ENCODE assay signal across 13 cellular contexts in genomic region chr14:75221797-75222196, GRCh38. TPM values are rescaled to one million over a fixed set of nuclear protein-coding genes. Genes with fewer than 3 reads are reported as not detected.
DNase-seq lines count a peak whose midpoint lies in the region; ATAC-seq and TF ChIP-seq lines count a peak whose summit lies in the region.
"Had no signal": no experiment of that assay in that cellular context is flagged by ENCODE, and none has a peak within 500 bp of the region (broad histone marks: within the 10 kb centered on the region; RNA-seq: fewer than 3 reads in every experiment).

No MANE protein-coding gene starts in this region.

- intact Hi-C loops in tibial artery (cut with DNase I; ENCODE audit: low total_unique reads): no loop called here
- intact Hi-C loops in head of caudate nucleus (cut with DNase I): no loop called here

- 73% methylated on average over 2 of the region's 2 CpGs for WGBS in smooth muscle cell (ENCODE audit: low lambda C conversion rate)

- peak; percentile 5 for ATAC-seq in GM21529 (IDR thresholded peaks at IDR 0.05; ENCODE audit: unreplicated experiment)
- no peak for ATAC-seq in HG02884 (IDR thresholded peaks at IDR 0.05; ENCODE audit: unreplicated experiment)
- ATAC-seq: activated CD8-positive, alpha-beta T cell treated with anti-CD3 and anti-CD28 coated beads, Interleukin-2, amount 10 ng/mL, durations not matched to agents 7 days and 5 days; CD8-positive, alpha-beta T cell had no signal

- H3K4me3 Mint-ChIP-seq in endothelial cell (ENCODE audit: unreplicated experiment): no peak overlapping the region
- H3K4me3 Mint-ChIP-seq: activated CD8-positive, alpha-beta T cell treated with anti-CD3 and anti-CD28 coated beads, Interleukin-2, amount 10 ng/mL, durations not matched to agents 7 days and 5 days; CD8-positive, alpha-beta T cell had no signal

- no peak for TF ChIP-seq CTCF in endothelial cell (IDR thresholded peaks at IDR 0.05; ENCODE audit: unreplicated experiment)
- no peak for TF ChIP-seq CTCF in smooth muscle cell (IDR thresholded peaks at IDR 0.05; ENCODE audit: borderline replicate concordance, insufficient read depth, poor library complexity, severe bottlenecking)
- no peak for TF ChIP-seq CTCF in tibial artery (IDR thresholded peaks at IDR 0.05)

- peaks cover 32% of the 10 kb centered on the region for H3K4me1 Mint-ChIP-seq in endothelial cell (ENCODE audit: unreplicated experiment)

- no peaks in the 10 kb centered on the region for H3K79me2 ChIP-seq in Karpas-422 (ENCODE audit: low read length)
- no peaks in the 10 kb centered on the region for H3K79me2 ChIP-seq in smooth muscle cell (ENCODE audit: low read depth)

- H3K4me3 ChIP-seq in Karpas-422 (ENCODE audit: low read length) (no peak overlapping the region), smooth muscle cell (no peak overlapping the region), tibial artery (no peak overlapping the region)
- H3K4me3 ChIP-seq: SJCRH30 had no signal

- DNase-seq in Karpas-422 (no peak), endothelial cell (ENCODE audit: low spot score) (no peak), smooth muscle cell (lab: John Stamatoyannopoulos, UW; ENCODE audit: unreplicated experiment) (no peak), tibial artery (no peak), head of caudate nucleus (no peak)
- DNase-seq: activated CD8-positive, alpha-beta T cell treated with anti-CD3 and anti-CD28 coated beads, Interleukin-2, amount 10 ng/mL, durations not matched to agents 7 days and 5 days; CD8-positive, alpha-beta T cell; GDM1; NCI-H2081 treated with DMSO at 0.1 percent for 48 hours had no signal

- H3K9ac ChIP-seq in Karpas-422 (ENCODE audit: low read length) (no peak overlapping the region), smooth muscle cell (ENCODE audit: low read depth) (peak overlapping the region; percentile 35)

- H3K27ac ChIP-seq in Karpas-422 (ENCODE audit: low read length) (no peak overlapping the region), smooth muscle cell (ENCODE audit: low read depth) (no peak overlapping the region), tibial artery (no peak overlapping the region)
- H3K27ac ChIP-seq: neutrophil, SJCRH30 had no signal

- no peaks in the 10 kb centered on the region for H4K20me1 ChIP-seq in Karpas-422 (ENCODE audit: insufficient read depth, low read depth, low read length)
- no peaks in the 10 kb centered on the region for H4K20me1 ChIP-seq in smooth muscle cell (ENCODE audit: low read depth)

- peaks cover 3% of the 10 kb centered on the region for H3K27me3 Mint-ChIP-seq in endothelial cell (ENCODE audit: unreplicated experiment)

- H3K4me1 ChIP-seq in Karpas-422 (ENCODE audit: low read length): peaks cover 16% of the 10 kb centered on the region
- H3K4me1 ChIP-seq in smooth muscle cell (ENCODE audit: low read depth): peaks cover 26% of the 10 kb centered on the region
- no peaks in the 10 kb centered on the region for H3K4me1 ChIP-seq in tibial artery

- H2AFZ ChIP-seq in Karpas-422 (ENCODE audit: low read length) (no peak overlapping the region), smooth muscle cell (ENCODE audit: low read depth) (no peak overlapping the region)

- H3K9me2 ChIP-seq in Karpas-422 (replicated peaks; ENCODE audit: insufficient read depth, low read length): no peaks in the 10 kb centered on the region

- no peaks in the 10 kb centered on the region for H3K36me3 Mint-ChIP-seq in endothelial cell (ENCODE audit: low read depth, unreplicated experiment)
- H3K36me3 Mint-ChIP-seq: CD8-positive, alpha-beta T cell had no signal

- H3K36me3 ChIP-seq in Karpas-422 (ENCODE audit: insufficient read depth, low read length) (no peaks in the 10 kb centered on the region), smooth muscle cell (ENCODE audit: low read depth) (no peaks in the 10 kb centered on the region), tibial artery (no peaks in the 10 kb centered on the region)
- H3K36me3 ChIP-seq: neutrophil, SJCRH30 had no signal

- H3K9me3 ChIP-seq in Karpas-422 (ENCODE audit: low read length): no peaks in the 10 kb centered on the region
- no peaks in the 10 kb centered on the region for H3K9me3 ChIP-seq in smooth muscle cell (replicated peaks; ENCODE audit: low read depth)
- no peaks in the 10 kb centered on the region for H3K9me3 ChIP-seq in tibial artery
- H3K9me3 ChIP-seq: neutrophil, SJCRH30 had no signal

- H3F3A ChIP-seq in smooth muscle cell (ENCODE audit: low read depth): peaks cover 10% of the 10 kb centered on the region

- H3K27me3 ChIP-seq in Karpas-422 (ENCODE audit: low read length) (no peaks in the 10 kb centered on the region), smooth muscle cell (ENCODE audit: low read depth) (no peaks in the 10 kb centered on the region), tibial artery (no peaks in the 10 kb centered on the region)
- H3K27me3 ChIP-seq: neutrophil, SJCRH30 had no signal

- peak overlapping the region; percentile 78 for H3K27ac Mint-ChIP-seq in endothelial cell (ENCODE audit: unreplicated experiment)
- H3K27ac Mint-ChIP-seq: activated CD8-positive, alpha-beta T cell treated with anti-CD3 and anti-CD28 coated beads, Interleukin-2, amount 10 ng/mL, durations not matched to agents 7 days and 5 days; CD8-positive, alpha-beta T cell had no signal

- H3K9me3 Mint-ChIP-seq in endothelial cell (ENCODE audit: unreplicated experiment): no peaks in the 10 kb centered on the region
- H3K9me3 Mint-ChIP-seq: CD8-positive, alpha-beta T cell had no signal

- H3K4me2 ChIP-seq in Karpas-422 (ENCODE audit: low read depth, low read length, poor library complexity, severe bottlenecking) (peak overlapping the region; percentile 33), smooth muscle cell (peak overlapping the region; percentile 52)

RNA-seq across cellular contexts. Expression of gene TMED10, which starts 45.4 kb away (rescaled TPM):
- 104 and 349 TPM in 2 replicates for total RNA-seq in Karpas-422 (2014; rRNA removed; shearing (Covaris generic); ENCODE audit: low replicate concordance)
- total RNA-seq in endothelial cell (ENCODE audit: unreplicated experiment): 312 TPM
- total RNA-seq in smooth muscle cell: 566 and 645 TPM in 2 replicates
- polyA plus RNA-seq in smooth muscle cell: 403 and 473 TPM in 2 replicates

RNA-seq across cellular contexts. Expression of gene FOS, which starts 56.8 kb away (rescaled TPM):
- 3.8 and 5.5 TPM in 2 replicates for total RNA-seq in Karpas-422 (2014; rRNA removed; shearing (Covaris generic); ENCODE audit: low replicate concordance)
- 41.5 TPM for total RNA-seq in endothelial cell (ENCODE audit: unreplicated experiment)
- 1,280 and 1,300 TPM in 2 replicates for total RNA-seq in smooth muscle cell
- 1,543 and 1,567 TPM in 2 replicates for polyA plus RNA-seq in smooth muscle cell

Comparison
In these comparisons a context has a peak if more than half of its experiments do, and no peak if none do; other contexts are left out.
1. RNA of gene FOS, which starts 56.8 kb away (total RNA-seq): 1,280 to 1,300 TPM in smooth muscle cell; 41.5 TPM in endothelial cell (single experiment) and 3.8 to 5.5 TPM in Karpas-422; every median in the first group is over 10 times any median in the second.